19 cellular contexts compared by ENCODE assay signal in genomic region chr22:17496843-17497242, GRCh38.
"Had no signal": no experiment of that assay in that cellular context is flagged by ENCODE, and none has a peak within 500 bp of the region (broad histone marks: within the 10 kb centered on the region; RNA-seq: fewer than 3 reads in every experiment).

No MANE protein-coding gene starts in this region.

- H3K27me3 ChIP-seq: ascending aorta, breast epithelium, gastrocnemius medialis, heart right ventricle, sigmoid colon, spleen, upper lobe of left lung had no signal

- H3K4me1 Mint-ChIP-seq: activated CD4-positive, alpha-beta T cell treated with anti-CD3 and anti-CD28 coated beads, Interleukin-2, amount 10 ng/mL, durations not matched to agents 7 days and 5 days; stimulated activated naive CD8-positive, alpha-beta T cell treated with anti-CD3 and anti-CD28 coated beads, Interleukin-15, amount 100 ng/mL, for 72 hours had no signal

- H3K27me3 Mint-ChIP-seq: activated naive CD8-positive, alpha-beta T cell treated with anti-CD3 and anti-CD28 coated beads, Interleukin-2, amount 50 U/mL, for 24 hours; stimulated activated naive CD8-positive, alpha-beta T cell treated with anti-CD3 and anti-CD28 coated beads, Interleukin-15, amount 100 ng/mL, for 72 hours had no signal

- H3K9me3 ChIP-seq: ascending aorta, breast epithelium, gastrocnemius medialis, heart right ventricle, sigmoid colon, spleen, upper lobe of left lung had no signal

- H3K4me3 ChIP-seq: ascending aorta, breast epithelium, gastrocnemius medialis, heart right ventricle, sigmoid colon, spleen, upper lobe of left lung had no signal

- H3K79me2 ChIP-seq: parathyroid adenoma had no signal

- H3K4me1 ChIP-seq: breast epithelium, parathyroid adenoma, sigmoid colon had no signal

- H3K27ac ChIP-seq: ascending aorta, breast epithelium, parathyroid adenoma, sigmoid colon, spleen, upper lobe of left lung had no signal

- H3K9ac ChIP-seq: parathyroid adenoma had no signal

- H3K4me3 Mint-ChIP-seq: activated CD4-positive, alpha-beta T cell treated with anti-CD3 and anti-CD28 coated beads, Interleukin-2, amount 10 ng/mL, durations not matched to agents 7 days and 5 days; activated naive CD8-positive, alpha-beta T cell treated with anti-CD3 and anti-CD28 coated beads, Interleukin-2, amount 50 U/mL, for 24 hours; stimulated activated naive CD8-positive, alpha-beta T cell treated with anti-CD3 and anti-CD28 coated beads, Interleukin-15, amount 100 ng/mL, for 72 hours had no signal

- FAIRE-seq: islet of Langerhans, TTC549 had no signal

- H3K36me3 ChIP-seq: ascending aorta, breast epithelium, gastrocnemius medialis, sigmoid colon, spleen had no signal

- H3K9me3 Mint-ChIP-seq: activated CD4-positive, alpha-beta T cell treated with anti-CD3 and anti-CD28 coated beads, Interleukin-2, amount 10 ng/mL, durations not matched to agents 7 days and 5 days; activated naive CD8-positive, alpha-beta T cell treated with anti-CD3 and anti-CD28 coated beads, Interleukin-2, amount 50 U/mL, for 24 hours; stimulated activated naive CD8-positive, alpha-beta T cell treated with anti-CD3 and anti-CD28 coated beads, Interleukin-15, amount 100 ng/mL, for 72 hours had no signal

- DNase-seq: activated CD4-positive, alpha-beta T cell treated with anti-CD3 and anti-CD28 coated beads, Interleukin-2, amount 10 ng/mL, durations not matched to agents 7 days and 5 days; activated CD4-positive, CD25-positive, alpha-beta regulatory T cell; activated CD8-positive, alpha-beta memory T cell treated with anti-CD3 and anti-CD28 coated beads for 24 hours; activated naive CD4-positive, alpha-beta T cell treated with Interleukin-2 at 50 U/mL for 16 hours; activated naive CD8-positive, alpha-beta T cell treated with anti-CD3 and anti-CD28 coated beads, Interleukin-2, amount 50 U/mL, for 24 hours; cerebellar nuclear complex; erythroblast; gastrocnemius medialis; heart right ventricle; sigmoid colon; spleen; stimulated activated naive CD8-positive, alpha-beta T cell treated with anti-CD3 and anti-CD28 coated beads, Interleukin-15, amount 100 ng/mL, for 72 hours; T-helper 2 cell; upper lobe of left lung had no signal

- H2AFZ ChIP-seq: parathyroid adenoma had no signal

- H3K27ac Mint-ChIP-seq: activated CD4-positive, alpha-beta T cell treated with anti-CD3 and anti-CD28 coated beads, Interleukin-2, amount 10 ng/mL, durations not matched to agents 7 days and 5 days; activated naive CD8-positive, alpha-beta T cell treated with anti-CD3 and anti-CD28 coated beads, Interleukin-2, amount 50 U/mL, for 24 hours had no signal
